Comparison of ENCODE assay signal across 9 cellular contexts in genomic region chrX:139204903-139205667, GRCh38.
A peak's percentile ranks its signal among the peaks of the same experiment; 100 is the strongest.
DNase-seq lines count a peak whose midpoint lies in the region; ATAC-seq, FAIRE-seq and TF ChIP-seq lines count a peak whose summit lies in the region.
"Had no signal": no experiment of that assay in that cellular context is flagged by ENCODE, and none has a peak within 500 bp of the region (broad histone marks: within the 10 kb centered on the region; RNA-seq: fewer than 3 reads in every experiment).

No MANE protein-coding gene starts in this region.

- no peak for TF ChIP-seq CTCF in uterus (IDR thresholded peaks at IDR 0.05)

- ATAC-seq in HG02870 (IDR thresholded peaks at IDR 0.05; ENCODE audit: unreplicated experiment) (no peak), HG03095 (IDR thresholded peaks at IDR 0.05; ENCODE audit: unreplicated experiment) (no peak)

- TF ChIP-seq POLR2A in GM12891 (IDR thresholded peaks at IDR 0.05; ENCODE audit: low read depth, low read length), result no peak
- peak in 1 of 2 donors; percentile 25 for TF ChIP-seq POLR2A in uterus (IDR thresholded peaks at IDR 0.05)

- no peaks in the 10 kb centered on the region for H3K9me3 ChIP-seq in uterus

- H3K4me3 ChIP-seq in uterus, result peak overlapping the region; percentile 20 to 23

- no peak for FAIRE-seq in GM12891 (lab: Jason Lieb, UNC)
- FAIRE-seq: TTC549 had no signal

- no peaks in the 10 kb centered on the region for H3K27me3 ChIP-seq in uterus

- no peaks in the 10 kb centered on the region for H3K36me3 ChIP-seq in uterus

- no peaks in the 10 kb centered on the region for H3K4me1 ChIP-seq in uterus

- peak overlapping the region in 1 of 2 donors; percentile 64 for H3K27ac ChIP-seq in uterus

- intact Hi-C loops in uterus (cut with DNase I; ENCODE audit: low total_unique reads), result no loop called here

- DNase-seq in GM12891 (ENCODE audit: insufficient read length, low spot score) (peak; percentile 10), NCI-H2196 treated with DMSO at 0.1 percent for 48 hours (lab: John Stamatoyannopoulos, UW; ENCODE audit: unreplicated experiment) (peak; percentile 27), ecto neural progenitor cell (ENCODE audit: low spot score) (peak; percentile 65), mucosa of gallbladder (ENCODE audit: low spot score) (peak; percentile 52), uterus (peak in 1 of 2 donors; percentile 21), NCI-H1694 (lab: John Stamatoyannopoulos, UW) (no peak)

TF ChIP-seq in GM12891, 5 proteins besides CTCF, POLR2A, EP300 and RAD21:
- no peak for TF ChIP-seq POLR2AphosphoS5 (IDR thresholded peaks at IDR 0.05; ENCODE audit: low read depth, low read length)
- no peak for TF ChIP-seq TAF1 (IDR thresholded peaks at IDR 0.05; ENCODE audit: low read depth, low read length)
- TF ChIP-seq SPI1 (IDR thresholded peaks at IDR 0.05; ENCODE audit: low read depth, low read length), result no peak
- no peak for TF ChIP-seq POU2F2 (IDR thresholded peaks at IDR 0.05; ENCODE audit: low read depth, low read length)
- no peak for TF ChIP-seq PAX5 (IDR thresholded peaks at IDR 0.05; ENCODE audit: insufficient read depth, low read length, severe bottlenecking)
